8 cellular contexts compared by ENCODE assay signal in the genomic region with DNA sequence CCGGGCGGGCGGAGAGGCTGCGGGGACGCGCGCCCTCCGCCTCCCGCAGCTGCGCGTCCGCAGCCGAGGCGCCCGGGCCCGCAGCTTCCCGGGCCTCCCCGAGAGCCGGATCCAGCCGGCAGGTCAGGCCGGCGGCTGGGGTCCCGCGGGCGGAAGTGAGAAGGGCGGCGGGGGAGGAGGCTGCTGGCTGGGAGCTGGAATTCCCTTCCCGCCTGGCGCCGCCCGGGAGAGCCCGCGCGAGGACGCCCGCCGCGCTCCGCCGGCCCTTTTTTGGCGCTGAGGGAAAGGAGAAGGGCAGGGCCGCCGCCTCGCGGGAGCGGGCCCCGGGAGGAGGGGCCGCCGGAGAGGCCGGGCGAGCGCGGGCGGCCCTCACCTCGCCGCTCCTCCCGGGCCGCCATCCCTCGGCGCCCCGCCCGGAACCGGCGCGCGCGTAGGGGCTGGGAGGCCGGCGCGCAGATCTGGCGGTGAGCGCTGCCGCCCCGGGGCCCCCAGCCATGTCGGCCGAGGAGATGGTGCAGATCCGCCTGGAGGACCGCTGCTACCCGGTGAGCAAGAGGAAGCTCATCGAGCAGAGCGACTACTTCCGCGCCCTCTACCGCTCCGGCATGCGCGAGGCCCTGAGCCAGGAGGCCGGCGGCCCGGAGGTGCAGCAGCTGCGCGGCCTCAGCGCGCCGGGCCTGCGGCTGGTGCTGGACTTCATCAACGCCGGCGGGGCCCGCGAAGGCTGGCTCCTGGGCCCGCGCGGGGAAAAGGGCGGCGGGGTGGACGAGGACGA. TPM values are rescaled to one million over a fixed set of nuclear protein-coding genes. Genes with fewer than 3 reads are reported as not detected.
DNase-seq lines count a peak whose midpoint lies in the region; ATAC-seq and TF ChIP-seq lines count a peak whose summit lies in the region.

A gene with protein sequence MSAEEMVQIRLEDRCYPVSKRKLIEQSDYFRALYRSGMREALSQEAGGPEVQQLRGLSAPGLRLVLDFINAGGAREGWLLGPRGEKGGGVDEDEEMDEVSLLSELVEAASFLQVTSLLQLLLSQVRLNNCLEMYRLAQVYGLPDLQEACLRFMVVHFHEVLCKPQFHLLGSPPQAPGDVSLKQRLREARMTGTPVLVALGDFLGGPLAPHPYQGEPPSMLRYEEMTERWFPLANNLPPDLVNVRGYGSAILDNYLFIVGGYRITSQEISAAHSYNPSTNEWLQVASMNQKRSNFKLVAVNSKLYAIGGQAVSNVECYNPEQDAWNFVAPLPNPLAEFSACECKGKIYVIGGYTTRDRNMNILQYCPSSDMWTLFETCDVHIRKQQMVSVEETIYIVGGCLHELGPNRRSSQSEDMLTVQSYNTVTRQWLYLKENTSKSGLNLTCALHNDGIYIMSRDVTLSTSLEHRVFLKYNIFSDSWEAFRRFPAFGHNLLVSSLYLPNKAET (plus strand): TSS at position 397 of the 775 bp plus-strand sequence. CDS start 98 bp downstream, at position 495.
A gene (minus strand): TSS at position 400 of the 775 bp plus-strand sequence. CDS start 8,960 bp downstream, outside the sequence.

- H3K9me3 Mint-ChIP-seq in activated naive CD4-positive, alpha-beta T cell treated with anti-CD3 and anti-CD28 coated beads for 36 hours: no peaks in the 10 kb centered on the region

- TF ChIP-seq CTCF in omental fat pad (IDR thresholded peaks at IDR 0.05): no peak
- no peak for TF ChIP-seq CTCF in thoracic aorta (IDR thresholded peaks at IDR 0.05)

- no peaks in the 10 kb centered on the region for H3K36me3 ChIP-seq in thoracic aorta

- no peaks in the 10 kb centered on the region for H3K9me3 ChIP-seq in thoracic aorta

- H3K4me3 ChIP-seq in Jurkat, Clone E6-1 (ENCODE audit: low read length): peak within 1 kb of the TSS; percentile 78
- H3K4me3 ChIP-seq in thoracic aorta: peak within 1 kb of the TSS; percentile 80

- peak within 1 kb of the TSS; percentile 80 for H3K27ac Mint-ChIP-seq in activated naive CD4-positive, alpha-beta T cell treated with anti-CD3 and anti-CD28 coated beads for 36 hours

- intact Hi-C loops in activated naive CD4-positive, alpha-beta T cell treated with anti-CD3 and anti-CD28 coated beads for 36 hours (cut with micrococcal nuclease): loop anchor here (1.0 to 2.0 kb wide), 5 partner anchors 22 to 161 kb away; a partner anchor contains a TSS

- H3K4me1 Mint-ChIP-seq in activated naive CD4-positive, alpha-beta T cell treated with anti-CD3 and anti-CD28 coated beads for 36 hours (ENCODE audit: low read depth): peaks cover 27% of the 10 kb centered on the region

- peak; percentile 77 for DNase-seq in ELF-1 (ENCODE audit: low read depth, low spot score)
- DNase-seq in Jurkat, Clone E6-1 (ENCODE audit: low read depth, low spot score): peak; percentile 46
- DNase-seq in SIG-M5 treated with dmso at 0.1 percent for 504 hours (lab: John Stamatoyannopoulos, UW; ENCODE audit: unreplicated experiment): peak; percentile 77
- DNase-seq in activated naive CD4-positive, alpha-beta T cell treated with anti-CD3 and anti-CD28 coated beads for 36 hours: peak; percentile 71
- peak; percentile 70 for DNase-seq in globus pallidus (ENCODE audit: low spot score)
- peak; percentile 30 for DNase-seq in omental fat pad (ENCODE audit: low spot score)
- peak; percentile 28 for DNase-seq in thoracic aorta (ENCODE audit: low spot score)

- H3K27ac ChIP-seq in thoracic aorta: peak within 1 kb of the TSS; percentile 99

- H3K27me3 ChIP-seq in thoracic aorta (replicated peaks; ENCODE audit: insufficient read depth): no peaks in the 10 kb centered on the region

- peak; percentile 85 for ATAC-seq in GM21723 (IDR thresholded peaks at IDR 0.05; ENCODE audit: unreplicated experiment)
- peak; percentile 93 for ATAC-seq in omental fat pad (ENCODE audit: low FRiP score)
- ATAC-seq in thoracic aorta (ENCODE audit: insufficient number of reproducible peaks, low FRiP score, low read depth): peak; percentile 79

- peaks cover 21% of the 10 kb centered on the region for H3K36me3 Mint-ChIP-seq in activated naive CD4-positive, alpha-beta T cell treated with anti-CD3 and anti-CD28 coated beads for 36 hours (ENCODE audit: low read depth)

- CTCF ChIA-PET in activated naive CD4-positive, alpha-beta T cell treated with anti-CD3 and anti-CD28 coated beads for 36 hours (lab: Charles Lee): interaction anchor here (0.7 to 2.3 kb wide), 7 partner anchors 20 to 48 kb away, joined by 3 to 13 read pairs (median 3); no protein-coding TSS in a partner anchor

- H3K4me1 ChIP-seq in thoracic aorta (ENCODE audit: control insufficient read depth in 1 of 2, low read depth in 2 of 2): peaks cover 12 to 37% of the 10 kb centered on the region in 2 donors

- no peaks in the 10 kb centered on the region for H3K27me3 Mint-ChIP-seq in activated naive CD4-positive, alpha-beta T cell treated with anti-CD3 and anti-CD28 coated beads for 36 hours (ENCODE audit: low read depth)

- H3K4me3 Mint-ChIP-seq in activated naive CD4-positive, alpha-beta T cell treated with anti-CD3 and anti-CD28 coated beads for 36 hours: peak within 1 kb of the TSS; percentile 82

RNA-seq across cellular contexts. Expression of the first gene that starts in this region (rescaled TPM):
- polyA plus RNA-seq in Jurkat, Clone E6-1 (2012; ENCODE audit: insufficient read depth, insufficient read length): 10.0 TPM
- 1 to 10 TPM; 9.4 to 9.8 TPM for total RNA-seq in activated naive CD4-positive, alpha-beta T cell treated with anti-CD3 and anti-CD28 coated beads for 36 hours
- 10 to 100 TPM; 14.6 to 24.0 (median 21.5) TPM for total RNA-seq in omental fat pad
- 100 to 1,000 TPM in 1 of 2 donors, 10 to 100 TPM in 1; 94.6 to 111 TPM for total RNA-seq in thoracic aorta

RNA-seq across cellular contexts. Expression of the second gene that starts in this region (rescaled TPM):
- not detected for polyA plus RNA-seq in Jurkat, Clone E6-1 (2012; ENCODE audit: insufficient read depth, insufficient read length)
- not detected for total RNA-seq in activated naive CD4-positive, alpha-beta T cell treated with anti-CD3 and anti-CD28 coated beads for 36 hours
- total RNA-seq in omental fat pad (not detected), thoracic aorta (not detected)

Comparison
In these comparisons a context has a peak if more than half of its experiments do, and no peak if none do; other contexts are left out.
1. Peak in every context shown above with its lines: DNase-seq, ATAC-seq, H3K4me3 ChIP-seq and H3K27ac ChIP-seq.